14 cellular contexts compared by ENCODE assay signal in the genomic region with DNA sequence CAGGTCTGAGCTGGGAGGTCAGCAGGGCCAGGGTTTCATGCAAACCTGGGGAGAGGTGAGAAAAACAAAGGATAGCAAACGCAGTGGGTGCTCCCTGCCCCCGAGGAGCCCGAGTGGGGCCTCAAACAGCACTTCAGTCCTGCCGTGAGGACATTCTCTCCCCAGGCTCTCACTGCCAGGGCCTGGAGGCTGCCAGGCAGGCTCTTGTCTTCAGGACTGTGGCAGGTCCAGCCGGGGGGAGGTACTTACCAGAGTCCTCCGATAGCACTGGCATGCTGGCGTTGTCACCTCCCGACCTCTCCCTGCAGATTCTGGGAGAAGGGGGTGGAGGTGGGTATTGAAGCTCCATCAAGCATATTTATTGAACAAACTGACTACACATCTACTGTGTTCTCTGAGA. TPM values are rescaled to one million over a fixed set of nuclear protein-coding genes. Genes with fewer than 3 reads are reported as not detected.
A peak's percentile ranks its signal among the peaks of the same experiment; 100 is the strongest.
DNase-seq lines count a peak whose midpoint lies in the region; ATAC-seq, FAIRE-seq and TF ChIP-seq lines count a peak whose summit lies in the region.
"Had no signal": no experiment of that assay in that cellular context is flagged by ENCODE, and none has a peak within 500 bp of the region (broad histone marks: within the 10 kb centered on the region; RNA-seq: fewer than 3 reads in every experiment).

No MANE protein-coding gene starts in this region.

- H3K36me3 ChIP-seq in heart right ventricle (peaks cover 0 to 40% (median 8%) of the 10 kb centered on the region in 9 donors), kidney (ENCODE audit: control insufficient read depth in 1 of 2, insufficient read depth in 2 of 2, low read length in 2 of 2) (no peaks in the 10 kb centered on the region)
- H3K36me3 ChIP-seq: Peyer's patch had no signal

- peak overlapping the region in 1 of 2 donors; percentile 26 for H3K9ac ChIP-seq in kidney (ENCODE audit: low read length in 2 of 2)

- intact Hi-C loops in heart right ventricle (cut with DNase I) (loop anchor here in 6 of 10 donors (2.0 to 5.0 kb wide), 3 partner anchors 49 to 54 kb away; partner anchors contain the start of genes DUSP3 (in 4 of the 6) and CFAP97D1 (in 2 of the 6)), kidney (cut with DNase I) (no loop called here)
- intact Hi-C loops in activated CD4-positive, alpha-beta memory T cell treated with anti-CD3 and anti-CD28 coated beads for 36 hours (cut with micrococcal nuclease) = no loop called here

- TF ChIP-seq CTCF in heart right ventricle (IDR thresholded peaks at IDR 0.05) (no peak), progenitor cell of endocrine pancreas (IDR thresholded peaks at IDR 0.05; ENCODE audit: unreplicated experiment) (no peak), kidney (IDR thresholded peaks at IDR 0.05; ENCODE audit: borderline replicate concordance, extremely low read depth, insufficient read depth) (no peak)

- peak overlapping the region; percentile 7 to 85 (median 72) for H3K4me3 ChIP-seq in heart right ventricle
- peak overlapping the region in 1 of 2 donors; percentile 59 for H3K4me3 ChIP-seq in kidney (ENCODE audit: low read length in 2 of 2)

- H3K27ac ChIP-seq in heart right ventricle (peak overlapping the region; percentile 75 to 91 (median 85)), kidney (ENCODE audit: low read depth in 2 of 2, low read length in 2 of 2) (no peak overlapping the region)
- H3K27ac ChIP-seq: Peyer's patch had no signal

- POLR2A ChIA-PET in T-cell (lab: Charles Lee) = no interaction called here
- POLR2A ChIA-PET in activated CD4-positive, alpha-beta memory T cell treated with anti-CD3 and anti-CD28 coated beads for 36 hours (lab: Charles Lee) = no interaction called here

- CTCF ChIA-PET in T-cell (lab: Charles Lee) = interaction anchor here in 1 of 2 donors (0.7 kb wide), 1 partner anchor 118 kb away, joined by 4 read pairs; no protein-coding TSS in a partner anchor
- CTCF ChIA-PET in activated CD4-positive, alpha-beta memory T cell treated with anti-CD3 and anti-CD28 coated beads for 36 hours (lab: Charles Lee) = interaction anchor here (1.3 kb wide), 1 partner anchor 13 kb away, joined by 5 read pairs; no protein-coding TSS in a partner anchor

- no peak for DNase-seq in T-helper 2 cell treated with Interferon-gamma antibody and Interleukin-4, amounts not matched to agents 5 μg/mL and 100 μg/mL, for 36 hours (ENCODE audit: low spot score)
- DNase-seq in T-helper 2 cell (no peak), T-cell (no peak), heart right ventricle (peak; percentile 70 to 76), progenitor cell of endocrine pancreas (ENCODE audit: low spot score, unreplicated experiment) (no peak), kidney (no peak)
- DNase-seq in activated CD4-positive, alpha-beta memory T cell treated with anti-CD3 and anti-CD28 coated beads for 36 hours = no peak
- DNase-seq: activated CD4-positive, alpha-beta T cell treated with anti-CD3 and anti-CD28 coated beads for 48 hours; amniotic stem cell; Karpas-422; Peyer's patch had no signal

- H3K36me3 Mint-ChIP-seq in T-helper 2 cell treated with Interferon-gamma antibody and Interleukin-4, amounts not matched to agents 5 μg/mL and 100 μg/mL, for 36 hours (ENCODE audit: low read depth) = no peaks in the 10 kb centered on the region
- H3K36me3 Mint-ChIP-seq in T-cell (no peaks in the 10 kb centered on the region), progenitor cell of endocrine pancreas (ENCODE audit: insufficient read depth) (peaks cover 5% of the 10 kb centered on the region)
- H3K36me3 Mint-ChIP-seq in activated CD4-positive, alpha-beta memory T cell treated with anti-CD3 and anti-CD28 coated beads for 36 hours = no peaks in the 10 kb centered on the region

- peak overlapping the region; percentile 54 for H3K4me3 Mint-ChIP-seq in T-helper 2 cell treated with Interferon-gamma antibody and Interleukin-4, amounts not matched to agents 5 μg/mL and 100 μg/mL, for 36 hours
- H3K4me3 Mint-ChIP-seq in T-cell (peak overlapping the region; percentile 69 to 86 (median 77)), progenitor cell of endocrine pancreas (ENCODE audit: low read depth) (peak overlapping the region; percentile 75)
- H3K4me3 Mint-ChIP-seq in activated CD4-positive, alpha-beta memory T cell treated with anti-CD3 and anti-CD28 coated beads for 36 hours = no peak overlapping the region

- no peaks in the 10 kb centered on the region for H3K9me3 Mint-ChIP-seq in T-helper 2 cell treated with Interferon-gamma antibody and Interleukin-4, amounts not matched to agents 5 μg/mL and 100 μg/mL, for 36 hours
- H3K9me3 Mint-ChIP-seq in T-cell (no peaks in the 10 kb centered on the region), progenitor cell of endocrine pancreas (ENCODE audit: low read depth) (peaks cover 5% of the 10 kb centered on the region)
- no peaks in the 10 kb centered on the region for H3K9me3 Mint-ChIP-seq in activated CD4-positive, alpha-beta memory T cell treated with anti-CD3 and anti-CD28 coated beads for 36 hours

- H3K4me1 ChIP-seq in heart right ventricle (peaks cover 2 to 51% (median 31%) of the 10 kb centered on the region in 9 donors), kidney (ENCODE audit: control insufficient read depth in 1 of 2, insufficient read depth in 1 of 2, low read depth in 1 of 2, low read length in 2 of 2) (peaks cover 0 to 11% of the 10 kb centered on the region in 2 donors)

- WGBS in heart right ventricle, 2 donors = 51 to 68% methylated on average over 8 of the region's 8 CpGs

- peaks cover 0 to 25% (median 0%) of the 10 kb centered on the region in 7 donors for H3K27me3 ChIP-seq in heart right ventricle
- H3K27me3 ChIP-seq: Peyer's patch had no signal

- H3K27ac Mint-ChIP-seq in T-helper 2 cell treated with Interferon-gamma antibody and Interleukin-4, amounts not matched to agents 5 μg/mL and 100 μg/mL, for 36 hours = no peak overlapping the region
- no peak overlapping the region for H3K27ac Mint-ChIP-seq in T-cell
- no peak overlapping the region for H3K27ac Mint-ChIP-seq in progenitor cell of endocrine pancreas
- H3K27ac Mint-ChIP-seq in activated CD4-positive, alpha-beta memory T cell treated with anti-CD3 and anti-CD28 coated beads for 36 hours = no peak overlapping the region

- peaks cover 8% of the 10 kb centered on the region for H3K4me1 Mint-ChIP-seq in T-helper 2 cell treated with Interferon-gamma antibody and Interleukin-4, amounts not matched to agents 5 μg/mL and 100 μg/mL, for 36 hours (ENCODE audit: low read depth)
- H3K4me1 Mint-ChIP-seq in T-cell (peaks cover 12 to 21% (median 16%) of the 10 kb centered on the region in 3 donors), progenitor cell of endocrine pancreas (ENCODE audit: low read depth) (peaks cover 18% of the 10 kb centered on the region)
- H3K4me1 Mint-ChIP-seq in activated CD4-positive, alpha-beta memory T cell treated with anti-CD3 and anti-CD28 coated beads for 36 hours (ENCODE audit: low read depth) = peaks cover 22% of the 10 kb centered on the region

- peaks cover 56% of the 10 kb centered on the region for H3K27me3 Mint-ChIP-seq in T-helper 2 cell treated with Interferon-gamma antibody and Interleukin-4, amounts not matched to agents 5 μg/mL and 100 μg/mL, for 36 hours (ENCODE audit: low read depth)
- H3K27me3 Mint-ChIP-seq in T-cell (peaks cover 20 to 26% of the 10 kb centered on the region in 2 donors), progenitor cell of endocrine pancreas (peaks cover 31% of the 10 kb centered on the region)
- peaks cover 22% of the 10 kb centered on the region for H3K27me3 Mint-ChIP-seq in activated CD4-positive, alpha-beta memory T cell treated with anti-CD3 and anti-CD28 coated beads for 36 hours

- ATAC-seq in T-cell (replicated peaks in 1 of 4) = no peak
- peak; percentile 18 to 86 (median 74) for ATAC-seq in heart right ventricle
- no peak for ATAC-seq in esophagus mucosa

- no peak for FAIRE-seq in kidney (lab: Jason Lieb, UNC)
- FAIRE-seq: endometrium had no signal

- H3K9me3 ChIP-seq in heart right ventricle (no peaks in the 10 kb centered on the region), kidney (ENCODE audit: control insufficient read depth in 1 of 2, low read length in 2 of 2) (no peaks in the 10 kb centered on the region)
- H3K9me3 ChIP-seq: Peyer's patch had no signal

RNA-seq across cellular contexts. Expression of gene MPP3, which starts 1.3 kb away (rescaled TPM):
- under 1 TPM in 4 of 5 donors, not detected in 1; 0.32 to 0.60 (median 0.44) TPM for total RNA-seq in T-cell
- 10 to 100 TPM; 16.6 to 84.2 (median 26.6) TPM for total RNA-seq in heart right ventricle
- 10 to 100 TPM; 41.0 to 90.1 TPM for polyA plus RNA-seq in heart right ventricle
- 12.6 and 13.2 TPM in 2 replicates for total RNA-seq in progenitor cell of endocrine pancreas
- total RNA-seq in kidney = 5.8 TPM
- 3.2 TPM for polyA plus RNA-seq in kidney (ENCODE audit: insufficient read depth, low read depth, low replicate concordance)
- under 1 TPM; 0.41 to 0.62 TPM for total RNA-seq in activated CD4-positive, alpha-beta memory T cell treated with anti-CD3 and anti-CD28 coated beads for 36 hours
- 2.8 TPM for total RNA-seq in esophagus mucosa

RNA-seq across cellular contexts. Expression of gene CD300LG, which starts 15.3 kb away (rescaled TPM):
- total RNA-seq in T-cell (not detected), heart right ventricle (10 to 100 TPM in 7 of 10 donors, 1 to 10 TPM in 3; 3.8 to 70.9 (median 12.7) TPM), progenitor cell of endocrine pancreas (not detected in 2 replicates), kidney (1.2 TPM), esophagus mucosa (0.28 TPM)
- polyA plus RNA-seq in heart right ventricle (10 to 100 TPM; 30.0 to 34.3 TPM), kidney (ENCODE audit: insufficient read depth, low read depth, low replicate concordance) (3.1 TPM)
- not detected for total RNA-seq in activated CD4-positive, alpha-beta memory T cell treated with anti-CD3 and anti-CD28 coated beads for 36 hours
- total RNA-seq: A172 had no signal

RNA-seq across cellular contexts. Expression of gene CFAP97D1, which starts 51.4 kb away (rescaled TPM):
- total RNA-seq in T-cell (not detected), heart right ventricle (under 1 TPM in 3 of 10 donors, not detected in 7; 0.07 to 0.09 (median 0.09) TPM), progenitor cell of endocrine pancreas (0.07 TPM in 1 of 2 replicates, not detected in the other), kidney (not detected), esophagus mucosa (not detected)
- polyA plus RNA-seq in heart right ventricle (not detected), kidney (ENCODE audit: insufficient read depth, low read depth, low replicate concordance) (not detected)
- total RNA-seq in activated CD4-positive, alpha-beta memory T cell treated with anti-CD3 and anti-CD28 coated beads for 36 hours = not detected
- total RNA-seq: A172, Peyer's patch had no signal

RNA-seq across cellular contexts. Expression of gene DUSP3, which starts 52.9 kb away (rescaled TPM):
- total RNA-seq in T-cell = 1 to 10 TPM; 8.1 to 9.8 (median 9.6) TPM
- 100 to 1,000 TPM; 222 to 359 (median 297) TPM for total RNA-seq in heart right ventricle
- 100 to 1,000 TPM; 119 to 371 TPM for polyA plus RNA-seq in heart right ventricle
- total RNA-seq in progenitor cell of endocrine pancreas = 58.0 and 58.3 TPM in 2 replicates
- total RNA-seq in kidney = 102 TPM
- polyA plus RNA-seq in kidney (ENCODE audit: insufficient read depth, low read depth, low replicate concordance) = 126 TPM
- 10 to 100 TPM; 13.8 to 14.8 TPM for total RNA-seq in activated CD4-positive, alpha-beta memory T cell treated with anti-CD3 and anti-CD28 coated beads for 36 hours
- total RNA-seq in esophagus mucosa = 36.3 TPM

Comparison
In these comparisons a context has a peak if more than half of its experiments do, and no peak if none do; other contexts are left out.
1. DNase-seq: peak in heart right ventricle (2 of 2); none in T-helper 2 cell treated with Interferon-gamma antibody and Interleukin-4, amounts not matched to agents 5 μg/mL and 100 μg/mL, for 36 hours (single experiment), T-helper 2 cell (0 of 5), T-cell (0 of 34), progenitor cell of endocrine pancreas (single experiment), kidney (single experiment) and activated CD4-positive, alpha-beta memory T cell treated with anti-CD3 and anti-CD28 coated beads for 36 hours (single experiment).
2. ATAC-seq: peak in heart right ventricle (8 of 8); none in T-cell (0 of 4) and esophagus mucosa (single experiment).
3. H3K27ac ChIP-seq: peak in heart right ventricle (10 of 10); none in kidney (0 of 2).
4. intact Hi-C loops: an anchor here in heart right ventricle (2.0 to 5.0 kb wide); none called in kidney and activated CD4-positive, alpha-beta memory T cell treated with anti-CD3 and anti-CD28 coated beads for 36 hours.